In genomic region chr17:9056566-9056965, GRCh38 we compare ENCODE assay signal across 16 cellular contexts.
"Had no signal": no experiment of that assay in that cellular context is flagged by ENCODE, and none has a peak within 500 bp of the region (broad histone marks: within the 10 kb centered on the region; RNA-seq: fewer than 3 reads in every experiment).

No MANE protein-coding gene starts in this region.

- H3K36me3 Mint-ChIP-seq: activated naive CD4-positive, alpha-beta T cell treated with anti-CD3 and anti-CD28 coated beads, Interleukin-2, amount 50 U/mL, for 24 hours; T-cell had no signal

- H3K27ac ChIP-seq: ascending aorta, hepatocyte, psoas muscle, thyroid gland had no signal

- H3K27me3 ChIP-seq: ascending aorta, esophagus muscularis mucosa, thyroid gland had no signal

- H3K9me3 Mint-ChIP-seq: activated CD4-positive, alpha-beta T cell treated with anti-CD3 and anti-CD28 coated beads, Interleukin-2, amount 10 ng/mL, durations not matched to agents 24 days and 14 days; activated naive CD4-positive, alpha-beta T cell treated with anti-CD3 and anti-CD28 coated beads, Interleukin-2, amount 50 U/mL, for 24 hours; activated T-cell treated with anti-CD3 and anti-CD28 coated beads, Interleukin-2, amount 50 U/mL, for 72 hours; T-cell had no signal

- ATAC-seq: activated T-cell treated with anti-CD3 and anti-CD28 coated beads, Interleukin-2, amount 50 U/mL, for 72 hours; psoas muscle; T-cell had no signal

- H3K4me2 ChIP-seq: hepatocyte, SK-N-SH had no signal

- H3K4me3 Mint-ChIP-seq: activated CD4-positive, alpha-beta T cell treated with anti-CD3 and anti-CD28 coated beads, Interleukin-2, amount 10 ng/mL, durations not matched to agents 24 days and 14 days; activated naive CD4-positive, alpha-beta T cell treated with anti-CD3 and anti-CD28 coated beads, Interleukin-2, amount 50 U/mL, for 24 hours; activated T-cell treated with anti-CD3 and anti-CD28 coated beads, Interleukin-2, amount 50 U/mL, for 72 hours; T-cell had no signal

- H3K79me2 ChIP-seq: hepatocyte had no signal

- H3K9ac ChIP-seq: SK-N-SH had no signal

- H3K4me1 Mint-ChIP-seq: activated CD4-positive, alpha-beta T cell treated with anti-CD3 and anti-CD28 coated beads, Interleukin-2, amount 10 ng/mL, durations not matched to agents 24 days and 14 days; activated naive CD4-positive, alpha-beta T cell treated with anti-CD3 and anti-CD28 coated beads, Interleukin-2, amount 50 U/mL, for 24 hours; T-cell had no signal

- H2AFZ ChIP-seq: hepatocyte had no signal

- H3K9me3 ChIP-seq: ascending aorta, esophagus muscularis mucosa, psoas muscle, SK-N-SH, thyroid gland had no signal

- H3K36me3 ChIP-seq: ascending aorta, thyroid gland had no signal

- DNase-seq: activated CD4-positive, alpha-beta T cell treated with anti-CD3 and anti-CD28 coated beads, Interleukin-2, amount 10 ng/mL, durations not matched to agents 24 days and 14 days; activated CD4-positive, CD25-positive, alpha-beta regulatory T cell; activated gamma-delta T cell; activated T-cell treated with anti-CD3 and anti-CD28 coated beads, Interleukin-2, amount 50 U/mL, for 72 hours; effector CD8-positive, alpha-beta T cell; mammary epithelial cell; SK-N-SH; stimulated activated CD8-positive, alpha-beta memory T cell treated with anti-CD3 and anti-CD28 coated beads, Interleukin-4, amount 100 ng/mL, for 48 hours; stimulated activated naive CD4-positive, alpha-beta T cell; T-cell; thyroid gland had no signal

- H3K27me3 Mint-ChIP-seq: activated naive CD4-positive, alpha-beta T cell treated with anti-CD3 and anti-CD28 coated beads, Interleukin-2, amount 50 U/mL, for 24 hours had no signal

- H3K4me3 ChIP-seq: ascending aorta, esophagus muscularis mucosa, hepatocyte, psoas muscle, thyroid gland had no signal

- H3K4me1 ChIP-seq: ascending aorta, psoas muscle, thyroid gland had no signal

- H3K27ac Mint-ChIP-seq: activated CD4-positive, alpha-beta T cell treated with anti-CD3 and anti-CD28 coated beads, Interleukin-2, amount 10 ng/mL, durations not matched to agents 24 days and 14 days; activated naive CD4-positive, alpha-beta T cell treated with anti-CD3 and anti-CD28 coated beads, Interleukin-2, amount 50 U/mL, for 24 hours; activated T-cell treated with anti-CD3 and anti-CD28 coated beads, Interleukin-2, amount 50 U/mL, for 72 hours; T-cell had no signal
